ENCODE assay signal across 17 cellular contexts in the genomic region with DNA sequence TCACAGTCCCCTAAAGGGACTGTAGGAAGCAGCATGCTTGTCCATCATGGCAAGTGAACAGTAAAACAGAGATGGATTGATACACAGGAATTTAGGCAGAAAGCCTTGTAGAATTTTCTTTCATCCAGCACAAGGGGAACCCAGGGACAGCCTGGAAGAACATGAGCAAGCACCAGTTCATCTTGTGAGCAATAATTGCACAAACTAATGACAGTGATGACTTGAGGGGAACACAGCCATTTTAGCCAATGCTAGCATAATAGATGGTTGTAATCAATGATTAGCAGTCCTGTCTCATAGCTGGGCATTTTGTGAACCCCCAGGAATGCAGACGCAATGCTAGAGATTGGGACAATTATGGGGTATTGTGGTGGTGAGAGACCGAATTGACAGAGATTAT. TPM values are rescaled to one million over a fixed set of nuclear protein-coding genes. Genes with fewer than 3 reads are reported as not detected.
"Had no signal": no experiment of that assay in that cellular context is flagged by ENCODE, and none has a peak within 500 bp of the region (broad histone marks: within the 10 kb centered on the region; RNA-seq: fewer than 3 reads in every experiment).

No MANE protein-coding gene starts in this region.

- H3K9me3 ChIP-seq: body of pancreas, lower lobe of right lung, right lobe of liver had no signal

- H3K4me1 ChIP-seq: body of pancreas, lower lobe of right lung, right lobe of liver had no signal

- H3K4me3 ChIP-seq: body of pancreas, lower lobe of right lung, right lobe of liver had no signal

- H3K36me3 ChIP-seq: lower lobe of right lung, right lobe of liver had no signal

- H3K4me1 Mint-ChIP-seq: stimulated activated effector memory CD8-positive, alpha-beta T cell treated with anti-CD3 and anti-CD28 coated beads, Interleukin-12 subunit alpha, Interleukin-12 subunit beta, amount 100 ng/mL, for 72 hours had no signal

- DNase-seq: activated CD4-positive, alpha-beta T cell treated with anti-CD3 and anti-CD28 coated beads, Interleukin-2, amount 50 U/mL, for 48 hours; body of pancreas; cerebellar nuclear complex; dermis blood vessel endothelial cell; erythroblast; hypothalamus; lower lobe of right lung; naive thymus-derived CD8-positive, alpha-beta T cell; nucleus accumbens; right lobe of liver; SHP77; substantia nigra; trophoblast cell had no signal

- H3K27ac Mint-ChIP-seq: progenitor cell of endocrine pancreas; stimulated activated effector memory CD8-positive, alpha-beta T cell treated with anti-CD3 and anti-CD28 coated beads, Interleukin-12 subunit alpha, Interleukin-12 subunit beta, amount 100 ng/mL, for 72 hours had no signal

- H3K27me3 ChIP-seq: body of pancreas, right lobe of liver had no signal

- H3K4me3 Mint-ChIP-seq: naive thymus-derived CD8-positive, alpha-beta T cell; stimulated activated effector memory CD8-positive, alpha-beta T cell treated with anti-CD3 and anti-CD28 coated beads, Interleukin-12 subunit alpha, Interleukin-12 subunit beta, amount 100 ng/mL, for 72 hours had no signal

- ATAC-seq: activated CD4-positive, CD25-positive, alpha-beta regulatory T cell treated with anti-CD3 and anti-CD28 coated beads, Interleukin-2, amount 50 U/mL, for 24 hours; body of pancreas; lower lobe of right lung; naive thymus-derived CD8-positive, alpha-beta T cell; right lobe of liver; SK-N-SH treated with all-trans-retinoic acid at 6 μM for 48 hours; stimulated activated effector memory CD8-positive, alpha-beta T cell treated with anti-CD3 and anti-CD28 coated beads, Interleukin-12 subunit alpha, Interleukin-12 subunit beta, amount 100 ng/mL, for 72 hours had no signal

- H3K27me3 Mint-ChIP-seq: naive thymus-derived CD8-positive, alpha-beta T cell; progenitor cell of endocrine pancreas had no signal

- H3K27ac ChIP-seq: body of pancreas, lower lobe of right lung, right lobe of liver had no signal

- H3K36me3 Mint-ChIP-seq: stimulated activated effector memory CD8-positive, alpha-beta T cell treated with anti-CD3 and anti-CD28 coated beads, Interleukin-12 subunit alpha, Interleukin-12 subunit beta, amount 100 ng/mL, for 72 hours had no signal

RNA-seq across cellular contexts. Expression of a gene that starts 45.6 kb away (rescaled TPM):
- polyA plus RNA-seq: naive thymus-derived CD8-positive, alpha-beta T cell had no signal
